Comparison of ENCODE assay signal across 24 cellular contexts in the genomic region with DNA sequence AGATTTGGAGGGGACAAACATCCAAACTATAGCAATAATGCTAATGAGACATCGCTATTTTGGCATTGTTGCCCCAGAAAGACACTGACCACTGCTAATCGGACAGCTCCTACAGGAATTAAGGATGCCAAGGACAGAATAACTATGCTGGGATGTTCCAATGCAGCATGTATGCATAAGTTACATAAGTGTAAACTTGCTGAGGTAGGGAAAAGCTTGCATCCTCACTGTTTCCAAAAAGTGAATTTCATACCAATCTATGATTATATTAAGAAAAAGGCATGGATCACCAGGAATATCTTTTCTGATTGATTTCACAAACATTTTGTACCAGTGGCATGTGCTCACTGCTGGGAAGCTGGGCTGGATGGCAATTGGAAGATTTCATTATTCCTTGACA. TPM values are rescaled to one million over a fixed set of nuclear protein-coding genes. Genes with fewer than 3 reads are reported as not detected.
DNase-seq lines count a peak whose midpoint lies in the region; ATAC-seq, FAIRE-seq and TF ChIP-seq lines count a peak whose summit lies in the region.
"Had no signal": no experiment of that assay in that cellular context is flagged by ENCODE, and none has a peak within 500 bp of the region (broad histone marks: within the 10 kb centered on the region; RNA-seq: fewer than 3 reads in every experiment).

No MANE protein-coding gene starts in this region.

- peaks cover 29% of the 10 kb centered on the region for H3K4me1 ChIP-seq in HepG2 (ENCODE audit: insufficient read depth, low read length)
- H3K4me1 ChIP-seq in right lobe of liver, result peaks cover 0 to 6% (median 0%) of the 10 kb centered on the region in 4 donors
- H3K4me1 ChIP-seq in HCT116 (ENCODE audit: control insufficient read depth in 1 of 2, insufficient read depth in 2 of 2, low read length in 2 of 2), result peaks cover 15 to 26% of the 10 kb centered on the region in 2 experiments; a peak in 3 of 4 replicates
- H3K4me1 ChIP-seq in ovary (ENCODE audit: insufficient read depth), result peaks cover 5% of the 10 kb centered on the region
- H3K4me1 ChIP-seq: BE2C had no signal

- CTCF ChIA-PET in HepG2 (lab: Yijun Ruan, JAX; ENCODE audit: low intra/inter-chr PET ratio, low total read pairs) (no interaction called here), HCT116 (lab: Charles Lee) (no interaction called here)

- H2AFZ ChIP-seq in HepG2 (ENCODE audit: low read length), result no peak overlapping the region
- peak overlapping the region; percentile 8 for H2AFZ ChIP-seq in HCT116 (ENCODE audit: low read depth, low read length, poor library complexity, severe bottlenecking)

- ATAC-seq in HepG2 (no peak), right lobe of liver (no peak), HCT116 (no peak)
- ATAC-seq: GM12878 had no signal

- POLR2A ChIA-PET in HepG2 (lab: Yijun Ruan, JAX), result no interaction called here
- POLR2A ChIA-PET in HCT116 (lab: Charles Lee), result no interaction called here

- in situ Hi-C loops in HepG2 (cut with HindIII; ENCODE audit: extremely low pct_ligation_motif_present, low pct_unique_long_range_greater_than_20kb), result no loop called here

- WGBS in HepG2 (ENCODE audit: low lambda C conversion rate), result 35% methylated on average over 2 of the region's 2 CpGs
- WGBS in right lobe of liver (ENCODE audit: insufficient coverage, low coverage, low lambda C conversion rate, missing lambda C conversion rate), result 84% methylated on average over 2 of the region's 2 CpGs
- WGBS in ovary, 3 donors, result 77 to 85% (median 80%) methylated on average over 2 of the region's 2 CpGs

- intact Hi-C loops in HepG2 (cut with micrococcal nuclease; ENCODE audit: unreplicated experiment) (no loop called here), right lobe of liver (cut with DNase I) (no loop called here), HCT116 (cut with micrococcal nuclease) (no loop called here), ovary (cut with DNase I) (no loop called here)

- no peak overlapping the region for H3K4me3 ChIP-seq in HepG2 (replicated peaks in 1 of 3; ENCODE audit: insufficient read depth in 1 of 3, low read depth in 2 of 3, low read length in 3 of 3)
- no peak overlapping the region for H3K4me3 ChIP-seq in right lobe of liver
- no peak overlapping the region for H3K4me3 ChIP-seq in HCT116 (replicated peaks in 1 of 2; ENCODE audit: low read depth in 1 of 2, low read length in 2 of 2)
- H3K4me3 ChIP-seq in ovary, result no peak overlapping the region
- H3K4me3 ChIP-seq: BLaER1, GM12878 had no signal

- no peaks in the 10 kb centered on the region for H4K20me1 ChIP-seq in HepG2 (ENCODE audit: insufficient read depth, low read length)
- H4K20me1 ChIP-seq in HCT116 (ENCODE audit: insufficient read depth), result no peaks in the 10 kb centered on the region
- H4K20me1 ChIP-seq: BLaER1 had no signal

- no peak for TF ChIP-seq RAD21 in HepG2 (CRISPR knock-in tag; IDR thresholded peaks at IDR 0.05)
- no peak for TF ChIP-seq RAD21 in HCT116 (IDR thresholded peaks at IDR 0.05; ENCODE audit: low read depth)

- no peak overlapping the region for H3K9ac ChIP-seq in HepG2 (ENCODE audit: insufficient read depth, low read depth, low read length)
- no peak overlapping the region for H3K9ac ChIP-seq in HCT116 (ENCODE audit: low read length)
- H3K9ac ChIP-seq: BLaER1 had no signal

- no peaks in the 10 kb centered on the region for H3K27me3 ChIP-seq in HepG2 (ENCODE audit: control insufficient read depth in 1 of 2, insufficient read depth in 2 of 2, low read length in 2 of 2)
- no peaks in the 10 kb centered on the region for H3K27me3 ChIP-seq in right lobe of liver
- H3K27me3 ChIP-seq in HCT116 (ENCODE audit: insufficient read depth, low read length), result no peaks in the 10 kb centered on the region
- H3K27me3 ChIP-seq in ovary, result no peaks in the 10 kb centered on the region
- H3K27me3 ChIP-seq: BE2C, BLaER1 had no signal

- no peak for TF ChIP-seq CTCF in HepG2 (CRISPR knock-in tag; IDR thresholded peaks at IDR 0.05)
- TF ChIP-seq CTCF in right lobe of liver (IDR thresholded peaks at IDR 0.05), result no peak
- TF ChIP-seq CTCF in HCT116 (IDR thresholded peaks at IDR 0.05 in 2 of 3, conservative IDR thresholded peaks at IDR 0.05 in 1 of 3; ENCODE audit: borderline replicate concordance in 1 of 3, insufficient read depth in 1 of 3, low read depth in 2 of 3, low read length in 2 of 3), result no peak
- TF ChIP-seq CTCF in ovary (IDR thresholded peaks at IDR 0.05), result no peak

- no peak for DNase-seq in HepG2 (ENCODE audit: low spot score)
- no peak for DNase-seq in right lobe of liver
- no peak for DNase-seq in HCT116 (ENCODE audit: low read depth, low spot score)
- DNase-seq in ovary, result no peak
- DNase-seq in NCI-H2171 (lab: John Stamatoyannopoulos, UW), result no peak
- DNase-seq: ACHN; BE2C; C1 segment of cervical spinal cord; CD4-positive, alpha-beta memory T cell; CD4-positive, CD25-positive, alpha-beta regulatory T cell; CD8-positive, alpha-beta memory T cell; COR-L47; DMS 273 treated with DMSO at 0.1 percent for 48 hours; DMS153; DMS53; DMS79; DND-41; EL; GDM1 had no signal

- RAD21 ChIA-PET in HCT116 (lab: Charles Lee; ENCODE audit: low non-redundant PET in 1 of 2, low total read pairs in 2 of 2, uncharacterized antibody in 2 of 2, unreplicated experiment in 2 of 2), result no interaction called here

- H3K9me3 ChIP-seq in HepG2 (ENCODE audit: low read length) (no peaks in the 10 kb centered on the region), right lobe of liver (no peaks in the 10 kb centered on the region), HCT116 (ENCODE audit: control insufficient read depth in 1 of 2, insufficient read depth in 1 of 2, low read depth in 1 of 2, low read length in 2 of 2) (no peaks in the 10 kb centered on the region), ovary (no peaks in the 10 kb centered on the region)
- H3K9me3 ChIP-seq: BE2C, BLaER1 had no signal

- TF ChIP-seq POLR2A in HepG2 (IDR thresholded peaks at IDR 0.05; ENCODE audit: insufficient read depth in 1 of 2, low read depth in 2 of 2, low read length in 2 of 2) (no peak), right lobe of liver (IDR thresholded peaks at IDR 0.05) (no peak), HCT116 (IDR thresholded peaks at IDR 0.05; ENCODE audit: borderline replicate concordance, extremely low read depth, insufficient read depth, insufficient read length) (no peak), ovary (IDR thresholded peaks at IDR 0.05) (no peak)

- no peak for TF ChIP-seq EP300 in HepG2 (IDR thresholded peaks at IDR 0.05; ENCODE audit: low read depth in 2 of 2, low read length in 2 of 2)
- no peak for TF ChIP-seq EP300 in HepG2 (CRISPR knock-in tag; IDR thresholded peaks at IDR 0.05; ENCODE audit: borderline replicate concordance)
- TF ChIP-seq EP300 in ovary (IDR thresholded peaks at IDR 0.05), result no peak

- no peak overlapping the region for H3K27ac ChIP-seq in HepG2 (ENCODE audit: extremely low read length, insufficient read depth, low read length)
- no peak overlapping the region for H3K27ac ChIP-seq in right lobe of liver
- no peak overlapping the region for H3K27ac ChIP-seq in HCT116 (ENCODE audit: low read depth, low read length)
- no peak overlapping the region for H3K27ac ChIP-seq in ovary
- H3K27ac ChIP-seq: 22Rv1, BLaER1 had no signal

- FAIRE-seq in HepG2 (lab: Jason Lieb, UNC), result no peak
- FAIRE-seq: GM12878, GM12892, GM18507 had no signal

- H3K4me2 ChIP-seq in HepG2 (ENCODE audit: low read depth, low read length) (no peak overlapping the region), HCT116 (ENCODE audit: low read length) (no peak overlapping the region)

- no peaks in the 10 kb centered on the region for H3K9me2 ChIP-seq in HCT116 (ENCODE audit: insufficient read depth)

- H3K79me2 ChIP-seq in HepG2 (ENCODE audit: insufficient read depth, low read length), result no peaks in the 10 kb centered on the region
- H3K79me2 ChIP-seq in HCT116 (ENCODE audit: insufficient read depth, low read length), result no peaks in the 10 kb centered on the region

- H3K36me3 ChIP-seq in HepG2 (replicated peaks in 1 of 2; ENCODE audit: control insufficient read depth in 1 of 2, insufficient read depth in 2 of 2, low read length in 2 of 2) (no peaks in the 10 kb centered on the region), right lobe of liver (no peaks in the 10 kb centered on the region), HCT116 (ENCODE audit: control insufficient read depth in 1 of 2, insufficient read depth in 2 of 2, low read length in 2 of 2) (no peaks in the 10 kb centered on the region), ovary (no peaks in the 10 kb centered on the region)
- H3K36me3 ChIP-seq: BE2C, BLaER1 had no signal

- no TSS peak for BruUV-seq in HepG2 (replicated peaks; lab: Mats Ljungman, UMichigan)
- BruUV-seq in HCT116 (replicated peaks; lab: Mats Ljungman, UMichigan), result no TSS peak

TF ChIP-seq in HCT116, 20 proteins besides CTCF, POLR2A, EP300 and RAD21 (continues in another document):
- TF ChIP-seq JUND (IDR thresholded peaks at IDR 0.05) (no peak), SP1 (IDR thresholded peaks at IDR 0.05; ENCODE audit: low read depth) (no peak), ZNF274 (IDR thresholded peaks at IDR 0.05; ENCODE audit: low read depth, low read length) (no peak)

RNA-seq across cellular contexts. Expression of gene RALGPS2, which starts 45.8 kb away (rescaled TPM):
- total RNA-seq in HepG2 (2016; rRNA removed; fragmentation: Illumina TruSeq; extraction: Trizol), result 36.0 and 58.5 TPM in 2 replicates
- 6.8 and 7.6 TPM in 2 replicates for total RNA-seq in HepG2 (2016; cell fraction: cytosol; rRNA removed; fragmentation: Illumina TruSeq; extraction: Trizol; ENCODE audit: low read depth)
- total RNA-seq in HepG2 (2016; cell fraction: insoluble cytoplasmic fraction; rRNA removed; fragmentation: Illumina TruSeq; extraction: Trizol), result 35.5 and 53.0 TPM in 2 replicates
- 22.3 and 27.2 TPM in 2 replicates for total RNA-seq in HepG2 (2016; cell fraction: membrane; rRNA removed; fragmentation: Illumina TruSeq; extraction: Trizol)
- total RNA-seq in HepG2 (2016; cell fraction: nucleus; rRNA removed; fragmentation: Illumina TruSeq; extraction: Trizol), result 42.6 and 46.4 TPM in 2 replicates
- polyA plus RNA-seq in HepG2 (2011; rRNA removed), result 14.4 and 15.6 TPM in 2 replicates
- 4.4 and 7.3 TPM in 2 replicates for polyA plus RNA-seq in HepG2 (2011; cell fraction: cytosol; rRNA removed)
- polyA plus RNA-seq in HepG2 (2011; cell fraction: nucleus; rRNA removed), result 20.7 and 26.9 TPM in 2 replicates
- 15.1 and 24.2 TPM in 2 replicates for polyA plus RNA-seq in HepG2 (2012)
- 2.5 and 3.0 TPM in 2 replicates for polyA plus RNA-seq in HepG2 (2016; cell fraction: cytosol; fragmentation: Illumina TruSeq; extraction: Trizol; ENCODE audit: low read depth)
- polyA plus RNA-seq in HepG2 (2016; cell fraction: insoluble cytoplasmic fraction; fragmentation: Illumina TruSeq; extraction: Trizol; ENCODE audit: low read depth), result 23.3 and 24.9 TPM in 2 replicates
- polyA plus RNA-seq in HepG2 (2016; cell fraction: membrane; fragmentation: Illumina TruSeq; extraction: Trizol; ENCODE audit: low read depth), result 6.2 and 6.7 TPM in 2 replicates
- polyA plus RNA-seq in HepG2 (2016; cell fraction: nucleus; fragmentation: Illumina TruSeq; extraction: Trizol; ENCODE audit: insufficient read depth, low read depth), result 36.6 and 47.8 TPM in 2 replicates
- polyA minus RNA-seq in HepG2 (2011; rRNA and poly(A)+ RNA removed; ENCODE audit: low replicate concordance), result 12.8 and 14.0 TPM in 2 replicates
- 29.6 and 36.9 TPM in 2 replicates for polyA minus RNA-seq in HepG2 (2011; cell fraction: cytosol; rRNA and poly(A)+ RNA removed)
- 138 and 149 TPM in 2 replicates for polyA minus RNA-seq in HepG2 (2011; cell fraction: nucleus; rRNA and poly(A)+ RNA removed)
- total RNA-seq in right lobe of liver, result 10 to 100 TPM; 21.0 to 38.3 (median 28.4) TPM
- total RNA-seq in HCT116 (2021; ENCODE audit: unreplicated experiment), result 25.6 TPM
- 9.6 and 11.1 TPM in 2 replicates for polyA plus RNA-seq in HCT116 (2012)
- 10 to 100 TPM; 14.4 to 43.4 (median 26.4) TPM for total RNA-seq in ovary
- polyA plus RNA-seq in ovary, result 1 to 10 TPM; 6.4 to 9.7 TPM
